In the genomic region with DNA sequence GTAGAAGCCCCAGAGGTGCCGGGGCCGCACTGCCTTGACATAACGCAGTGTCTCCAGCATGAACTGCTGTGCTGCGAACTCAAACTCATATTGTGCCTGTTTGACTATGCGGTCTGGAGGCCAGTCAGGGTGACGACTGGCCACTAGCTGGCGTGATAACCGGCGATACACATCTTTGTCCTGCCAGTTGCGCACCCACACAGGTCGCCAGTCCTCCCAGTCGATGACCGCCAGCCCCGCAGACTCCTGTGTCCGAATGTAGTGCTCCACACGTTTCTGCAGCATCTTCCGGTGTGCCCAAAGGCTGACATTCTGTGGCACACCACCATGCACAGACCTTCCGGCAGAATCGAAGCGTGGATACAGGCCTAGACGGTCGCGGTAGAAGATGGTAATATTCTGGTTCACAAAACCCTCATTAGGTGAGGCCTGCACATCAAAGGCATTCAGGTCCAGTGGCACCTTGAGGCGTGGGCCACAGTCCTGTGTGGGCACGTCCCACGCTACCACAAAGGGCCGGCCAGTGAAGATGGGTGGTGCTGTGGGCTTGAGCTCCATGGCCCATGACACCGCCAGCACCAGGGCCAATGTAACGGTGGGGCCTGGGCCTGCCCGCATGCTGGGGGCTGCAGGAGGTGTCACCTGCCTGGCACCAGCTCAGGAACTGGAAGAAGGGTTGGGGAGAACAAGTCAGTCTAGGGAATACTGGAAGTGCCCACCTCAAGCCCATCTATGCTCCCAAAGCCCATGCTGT, we compare ENCODE assay signal across 8 cellular contexts. TPM values are rescaled to one million over a fixed set of nuclear protein-coding genes. Genes with fewer than 3 reads are reported as not detected.
DNase-seq lines count a peak whose midpoint lies in the region; ATAC-seq and TF ChIP-seq lines count a peak whose summit lies in the region.

No MANE protein-coding gene starts in this region.

- TF ChIP-seq POLR2A in breast epithelium (IDR thresholded peaks at IDR 0.05) (no peak), upper lobe of left lung (IDR thresholded peaks at IDR 0.05) (no peak)

- H3K9me3 Mint-ChIP-seq in activated T-cell treated with anti-CD3 and anti-CD28 coated beads, Interleukin-2, amount 50 U/mL, for 72 hours: no peaks in the 10 kb centered on the region

- no peak for TF ChIP-seq CTCF in breast epithelium (IDR thresholded peaks at IDR 0.05)
- no peak for TF ChIP-seq CTCF in upper lobe of left lung (IDR thresholded peaks at IDR 0.05)

- H3K36me3 Mint-ChIP-seq in activated T-cell treated with anti-CD3 and anti-CD28 coated beads, Interleukin-2, amount 50 U/mL, for 72 hours (ENCODE audit: insufficient read depth in 2 of 2): no peaks in the 10 kb centered on the region

- no peak for ATAC-seq in activated T-cell treated with anti-CD3 and anti-CD28 coated beads, Interleukin-2, amount 50 U/mL, for 72 hours (replicated peaks in 1 of 2)
- ATAC-seq in upper lobe of left lung (ENCODE audit: low FRiP score in 2 of 2) (no peak), GM19467 (IDR thresholded peaks at IDR 0.05; ENCODE audit: unreplicated experiment) (no peak), HG02981 (IDR thresholded peaks at IDR 0.05; ENCODE audit: unreplicated experiment) (no peak)

- H3K4me3 ChIP-seq in breast epithelium (peak overlapping the region; percentile 54 to 85 (median 79)), upper lobe of left lung (peak overlapping the region; percentile 65 to 96 (median 74))

- no peaks in the 10 kb centered on the region for H3K36me3 ChIP-seq in breast epithelium
- H3K36me3 ChIP-seq in upper lobe of left lung: peaks cover 13 to 65% (median 32%) of the 10 kb centered on the region in 4 donors

- no peak for DNase-seq in activated T-cell treated with anti-CD3 and anti-CD28 coated beads, Interleukin-2, amount 50 U/mL, for 72 hours
- DNase-seq in activated T-cell treated with anti-CD3 and anti-CD28 coated beads, Interleukin-2, amount 50 U/mL, for 48 hours: no peak
- DNase-seq in breast epithelium (ENCODE audit: low spot score in 2 of 2): no peak
- DNase-seq in lung microvascular endothelial cell (ENCODE audit: low read depth in 2 of 2): peak; percentile 66 to 67
- peak in 1 of 2 donors; percentile 65 for DNase-seq in upper lobe of left lung
- DNase-seq in activated CD4-positive, CD25-positive, alpha-beta regulatory T cell (lab: John Stamatoyannopoulos, UW): no peak

- peaks cover 18 to 45% of the 10 kb centered on the region in 2 donors for H3K4me1 ChIP-seq in breast epithelium
- peaks cover 83 to 90% (median 86%) of the 10 kb centered on the region in 4 donors for H3K4me1 ChIP-seq in upper lobe of left lung

- peak overlapping the region; percentile 77 to 90 for H3K4me3 Mint-ChIP-seq in activated T-cell treated with anti-CD3 and anti-CD28 coated beads, Interleukin-2, amount 50 U/mL, for 72 hours

- H3K27ac ChIP-seq in breast epithelium: peak overlapping the region; percentile 93 to 94
- H3K27ac ChIP-seq in upper lobe of left lung: peak overlapping the region; percentile 94 to 97 (median 95)

- WGBS in upper lobe of left lung, 2 donors: 60 to 67% methylated on average over 1 to 30 of the region's 30 CpGs

- peaks cover 41% of the 10 kb centered on the region for H3K4me1 Mint-ChIP-seq in activated T-cell treated with anti-CD3 and anti-CD28 coated beads, Interleukin-2, amount 50 U/mL, for 72 hours (ENCODE audit: low read depth)

- H3K27ac Mint-ChIP-seq in activated T-cell treated with anti-CD3 and anti-CD28 coated beads, Interleukin-2, amount 50 U/mL, for 72 hours: no peak overlapping the region

- TF ChIP-seq EP300 in upper lobe of left lung (IDR thresholded peaks at IDR 0.05): no peak

- H3K27me3 Mint-ChIP-seq in activated T-cell treated with anti-CD3 and anti-CD28 coated beads, Interleukin-2, amount 50 U/mL, for 72 hours (ENCODE audit: low read depth): no peaks in the 10 kb centered on the region

- H3K27me3 ChIP-seq in breast epithelium (no peaks in the 10 kb centered on the region), upper lobe of left lung (no peaks in the 10 kb centered on the region)

- intact Hi-C loops in breast epithelium (cut with DNase I; ENCODE audit: low total_unique reads): no loop called here

- H3K9me3 ChIP-seq in breast epithelium (no peaks in the 10 kb centered on the region), upper lobe of left lung (no peaks in the 10 kb centered on the region)

RNA-seq across cellular contexts. Expression of a gene that starts 2.5 kb away (rescaled TPM):
- total RNA-seq in activated T-cell treated with anti-CD3 and anti-CD28 coated beads, Interleukin-2, amount 50 U/mL, for 72 hours: 1 to 10 TPM; 4.6 to 4.8 TPM
- total RNA-seq in breast epithelium (100 to 1,000 TPM in 1 of 3 donors, 10 to 100 TPM in 2; 66.0 to 215 (median 96.0) TPM), lung microvascular endothelial cell (404 and 600 TPM in 2 replicates), upper lobe of left lung (100 to 1,000 TPM; 120 to 389 (median 226) TPM)

RNA-seq across cellular contexts. Expression of a gene that starts 8.0 kb away (rescaled TPM):
- total RNA-seq in activated T-cell treated with anti-CD3 and anti-CD28 coated beads, Interleukin-2, amount 50 U/mL, for 72 hours: 10 to 100 TPM; 16.2 to 16.8 TPM
- 10 to 100 TPM; 18.1 to 25.9 (median 21.3) TPM for total RNA-seq in breast epithelium
- total RNA-seq in lung microvascular endothelial cell: 21.4 and 22.8 TPM in 2 replicates
- total RNA-seq in upper lobe of left lung: 10 to 100 TPM; 16.8 to 36.1 (median 25.0) TPM

RNA-seq across cellular contexts. Expression of a gene that starts 16.7 kb away (rescaled TPM):
- under 1 TPM in 1 of 2 donors, not detected in 1; 0.19 TPM for total RNA-seq in activated T-cell treated with anti-CD3 and anti-CD28 coated beads, Interleukin-2, amount 50 U/mL, for 72 hours
- 10 to 100 TPM in 1 of 3 donors, 1 to 10 TPM in 2; 3.5 to 16.1 (median 4.8) TPM for total RNA-seq in breast epithelium
- 3.1 and 5.8 TPM in 2 replicates for total RNA-seq in lung microvascular endothelial cell
- total RNA-seq in upper lobe of left lung: 10 to 100 TPM; 22.0 to 99.1 (median 63.0) TPM

RNA-seq across cellular contexts. Expression of a gene that starts 20.6 kb away (rescaled TPM):
- 10 to 100 TPM; 51.4 to 61.6 TPM for total RNA-seq in activated T-cell treated with anti-CD3 and anti-CD28 coated beads, Interleukin-2, amount 50 U/mL, for 72 hours
- total RNA-seq in breast epithelium (10 to 100 TPM; 42.7 to 63.6 (median 49.8) TPM), lung microvascular endothelial cell (12.0 and 20.6 TPM in 2 replicates), upper lobe of left lung (10 to 100 TPM; 42.7 to 78.9 (median 47.7) TPM)

RNA-seq across cellular contexts. Expression of a gene that starts 20.8 kb away (rescaled TPM):
- 1 to 10 TPM; 6.7 to 7.1 TPM for total RNA-seq in activated T-cell treated with anti-CD3 and anti-CD28 coated beads, Interleukin-2, amount 50 U/mL, for 72 hours
- total RNA-seq in breast epithelium (1 to 10 TPM; 2.3 to 6.4 (median 2.7) TPM), lung microvascular endothelial cell (12.9 and 26.2 TPM in 2 replicates), upper lobe of left lung (1 to 10 TPM in 5 of 6 donors, under 1 TPM in 1; 0.33 to 5.7 (median 3.1) TPM)

Comparison
In these comparisons a context has a peak if more than half of its experiments do, and no peak if none do; other contexts are left out.
1. DNase-seq: peak in lung microvascular endothelial cell (2 of 2); none in activated T-cell treated with anti-CD3 and anti-CD28 coated beads, Interleukin-2, amount 50 U/mL, for 72 hours (0 of 2), activated T-cell treated with anti-CD3 and anti-CD28 coated beads, Interleukin-2, amount 50 U/mL, for 48 hours (0 of 2), breast epithelium (0 of 2) and activated CD4-positive, CD25-positive, alpha-beta regulatory T cell (0 of 4).
2. RNA of a gene that starts 2.5 kb away (total RNA-seq): 404 to 600 TPM in lung microvascular endothelial cell, 120 to 389 TPM in upper lobe of left lung and 66.0 to 215 TPM in breast epithelium; 4.6 to 4.8 TPM in activated T-cell treated with anti-CD3 and anti-CD28 coated beads, Interleukin-2, amount 50 U/mL, for 72 hours; every median in the first group is over 10 times any median in the second.